Comparison of ENCODE assay signal across 1 cellular context in genomic region chr9:131395027-131395744, GRCh38.
TF ChIP-seq lines count a peak whose summit lies in the region.

No MANE protein-coding gene starts in this region.

TF ChIP-seq in K562, 482 proteins besides CTCF, POLR2A, EP300 and RAD21 (continued from another document):
- TF ChIP-seq, protein P1, sequence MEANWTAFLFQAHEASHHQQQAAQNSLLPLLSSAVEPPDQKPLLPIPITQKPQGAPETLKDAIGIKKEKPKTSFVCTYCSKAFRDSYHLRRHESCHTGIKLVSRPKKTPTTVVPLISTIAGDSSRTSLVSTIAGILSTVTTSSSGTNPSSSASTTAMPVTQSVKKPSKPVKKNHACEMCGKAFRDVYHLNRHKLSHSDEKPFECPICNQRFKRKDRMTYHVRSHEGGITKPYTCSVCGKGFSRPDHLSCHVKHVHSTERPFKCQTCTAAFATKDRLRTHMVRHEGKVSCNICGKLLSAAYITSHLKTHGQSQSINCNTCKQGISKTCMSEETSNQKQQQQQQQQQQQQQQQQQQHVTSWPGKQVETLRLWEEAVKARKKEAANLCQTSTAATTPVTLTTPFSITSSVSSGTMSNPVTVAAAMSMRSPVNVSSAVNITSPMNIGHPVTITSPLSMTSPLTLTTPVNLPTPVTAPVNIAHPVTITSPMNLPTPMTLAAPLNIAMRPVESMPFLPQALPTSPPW (CRISPR knock-in tag; IDR thresholded peaks at IDR 0.05), result peak; percentile 37; the same call in 1 of the 2 replicates
- TF ChIP-seq, protein P2, sequence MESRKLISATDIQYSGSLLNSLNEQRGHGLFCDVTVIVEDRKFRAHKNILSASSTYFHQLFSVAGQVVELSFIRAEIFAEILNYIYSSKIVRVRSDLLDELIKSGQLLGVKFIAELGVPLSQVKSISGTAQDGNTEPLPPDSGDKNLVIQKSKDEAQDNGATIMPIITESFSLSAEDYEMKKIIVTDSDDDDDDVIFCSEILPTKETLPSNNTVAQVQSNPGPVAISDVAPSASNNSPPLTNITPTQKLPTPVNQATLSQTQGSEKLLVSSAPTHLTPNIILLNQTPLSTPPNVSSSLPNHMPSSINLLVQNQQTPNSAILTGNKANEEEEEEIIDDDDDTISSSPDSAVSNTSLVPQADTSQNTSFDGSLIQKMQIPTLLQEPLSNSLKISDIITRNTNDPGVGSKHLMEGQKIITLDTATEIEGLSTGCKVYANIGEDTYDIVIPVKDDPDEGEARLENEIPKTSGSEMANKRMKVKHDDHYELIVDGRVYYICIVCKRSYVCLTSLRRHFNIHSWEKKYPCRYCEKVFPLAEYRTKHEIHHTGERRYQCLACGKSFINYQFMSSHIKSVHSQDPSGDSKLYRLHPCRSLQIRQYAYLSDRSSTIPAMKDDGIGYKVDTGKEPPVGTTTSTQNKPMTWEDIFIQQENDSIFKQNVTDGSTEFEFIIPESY (CRISPR knock-in tag; IDR thresholded peaks at IDR 0.05), result no peak
- TF ChIP-seq ZNF263 (CRISPR knock-in tag; IDR thresholded peaks at IDR 0.05; ENCODE audit: borderline replicate concordance) (0 out of 2 replicates have a peak, but pooled peaks have one; percentile 45), ARNT (IDR thresholded peaks at IDR 0.05) (0 out of 4 replicates have a peak, but pooled peaks of 1 of the 2 experiments have one; percentile 42), KLF1 (tag; IDR thresholded peaks at IDR 0.05) (no peak), YY1 (IDR thresholded peaks at IDR 0.05; ENCODE audit: borderline replicate concordance in 1 of 3, control insufficient read depth in 1 of 3, extremely low read depth in 1 of 3, insufficient read depth in 3 of 3, insufficient read length in 1 of 3, insufficient replicate concordance in 2 of 3, low read depth in 1 of 3, low read length in 2 of 3) (peak in 1 of 3 experiments; percentile 38), SAFB (IDR thresholded peaks at IDR 0.05; ENCODE audit: borderline replicate concordance, low read depth, low read length) (no peak), DPF2 (IDR thresholded peaks at IDR 0.05) (peak; percentile 33; the same call in 1 of the 2 replicates), ZFX (CRISPR knock-in tag; IDR thresholded peaks at IDR 0.05) (0 out of 2 replicates have a peak, but pooled peaks have one; percentile 0), RBBP5 (IDR thresholded peaks at IDR 0.05; ENCODE audit: borderline replicate concordance, insufficient read depth, low read length, poor library complexity, severe bottlenecking) (peak; percentile 51), RB1 (IDR thresholded peaks at IDR 0.05; ENCODE audit: low read depth) (no peak), SMARCE1 (IDR thresholded peaks at IDR 0.05) (0 out of 2 replicates have a peak, but pooled peaks have one; percentile 34), SP1 (CRISPR knock-in tag; IDR thresholded peaks at IDR 0.05) (peak; percentile 39; the same call in 1 of the 2 replicates), FOXA3 (CRISPR knock-in tag; conservative IDR thresholded peaks at IDR 0.05 in 1 of 2, IDR thresholded peaks at IDR 0.05 in 1 of 2) (no peak; a peak in 1 of 4 replicates), PYGO2 (tag; IDR thresholded peaks at IDR 0.05) (no peak), NR2C2 (CRISPR knock-in tag; IDR thresholded peaks at IDR 0.05) (0 out of 2 replicates have a peak, but pooled peaks have one; percentile 31), NR2C2 (tag; IDR thresholded peaks at IDR 0.05) (no peak), ARID3B (CRISPR knock-in tag; IDR thresholded peaks at IDR 0.05; ENCODE audit: borderline replicate concordance) (no peak), HDAC1 (IDR thresholded peaks at IDR 0.05) (no peak), ZNF511 (CRISPR knock-in tag; IDR thresholded peaks at IDR 0.05) (no peak), PHF20 (IDR thresholded peaks at IDR 0.05; ENCODE audit: partially characterized antibody) (no peak), KDM5B (IDR thresholded peaks at IDR 0.05; ENCODE audit: insufficient replicate concordance, low read depth, low read length) (peak; percentile 40), ZNF143 (CRISPR knock-in tag; IDR thresholded peaks at IDR 0.05) (no peak), XRCC3 (IDR thresholded peaks at IDR 0.05) (no peak)
- TF ChIP-seq, protein P3, sequence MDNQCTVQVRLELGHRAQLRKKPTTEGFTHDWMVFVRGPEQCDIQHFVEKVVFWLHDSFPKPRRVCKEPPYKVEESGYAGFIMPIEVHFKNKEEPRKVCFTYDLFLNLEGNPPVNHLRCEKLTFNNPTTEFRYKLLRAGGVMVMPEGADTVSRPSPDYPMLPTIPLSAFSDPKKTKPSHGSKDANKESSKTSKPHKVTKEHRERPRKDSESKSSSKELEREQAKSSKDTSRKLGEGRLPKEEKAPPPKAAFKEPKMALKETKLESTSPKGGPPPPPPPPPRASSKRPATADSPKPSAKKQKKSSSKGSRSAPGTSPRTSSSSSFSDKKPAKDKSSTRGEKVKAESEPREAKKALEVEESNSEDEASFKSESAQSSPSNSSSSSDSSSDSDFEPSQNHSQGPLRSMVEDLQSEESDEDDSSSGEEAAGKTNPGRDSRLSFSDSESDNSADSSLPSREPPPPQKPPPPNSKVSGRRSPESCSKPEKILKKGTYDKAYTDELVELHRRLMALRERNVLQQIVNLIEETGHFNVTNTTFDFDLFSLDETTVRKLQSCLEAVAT (IDR thresholded peaks at IDR 0.05), result peak in 1 of 2 experiments; percentile 77; a peak in 2 of 4 replicates
- TF ChIP-seq, protein P4, sequence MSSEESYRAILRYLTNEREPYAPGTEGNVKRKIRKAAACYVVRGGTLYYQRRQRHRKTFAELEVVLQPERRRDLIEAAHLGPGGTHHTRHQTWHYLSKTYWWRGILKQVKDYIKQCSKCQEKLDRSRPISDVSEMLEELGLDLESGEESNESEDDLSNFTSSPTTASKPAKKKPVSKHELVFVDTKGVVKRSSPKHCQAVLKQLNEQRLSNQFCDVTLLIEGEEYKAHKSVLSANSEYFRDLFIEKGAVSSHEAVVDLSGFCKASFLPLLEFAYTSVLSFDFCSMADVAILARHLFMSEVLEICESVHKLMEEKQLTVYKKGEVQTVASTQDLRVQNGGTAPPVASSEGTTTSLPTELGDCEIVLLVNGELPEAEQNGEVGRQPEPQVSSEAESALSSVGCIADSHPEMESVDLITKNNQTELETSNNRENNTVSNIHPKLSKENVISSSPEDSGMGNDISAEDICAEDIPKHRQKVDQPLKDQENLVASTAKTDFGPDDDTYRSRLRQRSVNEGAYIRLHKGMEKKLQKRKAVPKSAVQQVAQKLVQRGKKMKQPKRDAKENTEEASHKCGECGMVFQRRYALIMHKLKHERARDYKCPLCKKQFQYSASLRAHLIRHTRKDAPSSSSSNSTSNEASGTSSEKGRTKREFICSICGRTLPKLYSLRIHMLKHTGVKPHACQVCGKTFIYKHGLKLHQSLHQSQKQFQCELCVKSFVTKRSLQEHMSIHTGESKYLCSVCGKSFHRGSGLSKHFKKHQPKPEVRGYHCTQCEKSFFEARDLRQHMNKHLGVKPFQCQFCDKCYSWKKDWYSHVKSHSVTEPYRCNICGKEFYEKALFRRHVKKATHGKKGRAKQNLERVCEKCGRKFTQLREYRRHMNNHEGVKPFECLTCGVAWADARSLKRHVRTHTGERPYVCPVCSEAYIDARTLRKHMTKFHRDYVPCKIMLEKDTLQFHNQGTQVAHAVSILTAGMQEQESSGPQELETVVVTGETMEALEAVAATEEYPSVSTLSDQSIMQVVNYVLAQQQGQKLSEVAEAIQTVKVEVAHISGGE (CRISPR knock-in tag; IDR thresholded peaks at IDR 0.05), result no peak
- TF ChIP-seq, protein P5, sequence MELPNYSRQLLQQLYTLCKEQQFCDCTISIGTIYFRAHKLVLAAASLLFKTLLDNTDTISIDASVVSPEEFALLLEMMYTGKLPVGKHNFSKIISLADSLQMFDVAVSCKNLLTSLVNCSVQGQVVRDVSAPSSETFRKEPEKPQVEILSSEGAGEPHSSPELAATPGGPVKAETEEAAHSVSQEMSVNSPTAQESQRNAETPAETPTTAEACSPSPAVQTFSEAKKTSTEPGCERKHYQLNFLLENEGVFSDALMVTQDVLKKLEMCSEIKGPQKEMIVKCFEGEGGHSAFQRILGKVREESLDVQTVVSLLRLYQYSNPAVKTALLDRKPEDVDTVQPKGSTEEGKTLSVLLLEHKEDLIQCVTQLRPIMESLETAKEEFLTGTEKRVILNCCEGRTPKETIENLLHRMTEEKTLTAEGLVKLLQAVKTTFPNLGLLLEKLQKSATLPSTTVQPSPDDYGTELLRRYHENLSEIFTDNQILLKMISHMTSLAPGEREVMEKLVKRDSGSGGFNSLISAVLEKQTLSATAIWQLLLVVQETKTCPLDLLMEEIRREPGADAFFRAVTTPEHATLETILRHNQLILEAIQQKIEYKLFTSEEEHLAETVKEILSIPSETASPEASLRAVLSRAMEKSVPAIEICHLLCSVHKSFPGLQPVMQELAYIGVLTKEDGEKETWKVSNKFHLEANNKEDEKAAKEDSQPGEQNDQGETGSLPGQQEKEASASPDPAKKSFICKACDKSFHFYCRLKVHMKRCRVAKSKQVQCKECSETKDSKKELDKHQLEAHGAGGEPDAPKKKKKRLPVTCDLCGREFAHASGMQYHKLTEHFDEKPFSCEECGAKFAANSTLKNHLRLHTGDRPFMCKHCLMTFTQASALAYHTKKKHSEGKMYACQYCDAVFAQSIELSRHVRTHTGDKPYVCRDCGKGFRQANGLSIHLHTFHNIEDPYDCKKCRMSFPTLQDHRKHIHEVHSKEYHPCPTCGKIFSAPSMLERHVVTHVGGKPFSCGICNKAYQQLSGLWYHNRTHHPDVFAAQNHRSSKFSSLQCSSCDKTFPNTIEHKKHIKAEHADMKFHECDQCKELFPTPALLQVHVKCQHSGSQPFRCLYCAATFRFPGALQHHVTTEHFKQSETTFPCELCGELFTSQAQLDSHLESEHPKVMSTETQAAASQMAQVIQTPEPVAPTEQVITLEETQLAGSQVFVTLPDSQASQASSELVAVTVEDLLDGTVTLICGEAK (IDR thresholded peaks at IDR 0.05), result peak; percentile 34; the same call in 1 of the 2 replicates
- TF ChIP-seq, protein P5 (CRISPR knock-in tag; IDR thresholded peaks at IDR 0.05), result no peak
- TF ChIP-seq, protein P6, sequence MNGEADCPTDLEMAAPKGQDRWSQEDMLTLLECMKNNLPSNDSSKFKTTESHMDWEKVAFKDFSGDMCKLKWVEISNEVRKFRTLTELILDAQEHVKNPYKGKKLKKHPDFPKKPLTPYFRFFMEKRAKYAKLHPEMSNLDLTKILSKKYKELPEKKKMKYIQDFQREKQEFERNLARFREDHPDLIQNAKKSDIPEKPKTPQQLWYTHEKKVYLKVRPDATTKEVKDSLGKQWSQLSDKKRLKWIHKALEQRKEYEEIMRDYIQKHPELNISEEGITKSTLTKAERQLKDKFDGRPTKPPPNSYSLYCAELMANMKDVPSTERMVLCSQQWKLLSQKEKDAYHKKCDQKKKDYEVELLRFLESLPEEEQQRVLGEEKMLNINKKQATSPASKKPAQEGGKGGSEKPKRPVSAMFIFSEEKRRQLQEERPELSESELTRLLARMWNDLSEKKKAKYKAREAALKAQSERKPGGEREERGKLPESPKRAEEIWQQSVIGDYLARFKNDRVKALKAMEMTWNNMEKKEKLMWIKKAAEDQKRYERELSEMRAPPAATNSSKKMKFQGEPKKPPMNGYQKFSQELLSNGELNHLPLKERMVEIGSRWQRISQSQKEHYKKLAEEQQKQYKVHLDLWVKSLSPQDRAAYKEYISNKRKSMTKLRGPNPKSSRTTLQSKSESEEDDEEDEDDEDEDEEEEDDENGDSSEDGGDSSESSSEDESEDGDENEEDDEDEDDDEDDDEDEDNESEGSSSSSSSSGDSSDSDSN (IDR thresholded peaks at IDR 0.05; ENCODE audit: borderline replicate concordance in 1 of 2, low read depth in 2 of 2, low read length in 2 of 2), result 0 out of 4 replicates have a peak, but pooled peaks of 1 of the 2 experiments have one; percentile 29
